ENCODE assay signal across 1 cellular context in the genomic region with DNA sequence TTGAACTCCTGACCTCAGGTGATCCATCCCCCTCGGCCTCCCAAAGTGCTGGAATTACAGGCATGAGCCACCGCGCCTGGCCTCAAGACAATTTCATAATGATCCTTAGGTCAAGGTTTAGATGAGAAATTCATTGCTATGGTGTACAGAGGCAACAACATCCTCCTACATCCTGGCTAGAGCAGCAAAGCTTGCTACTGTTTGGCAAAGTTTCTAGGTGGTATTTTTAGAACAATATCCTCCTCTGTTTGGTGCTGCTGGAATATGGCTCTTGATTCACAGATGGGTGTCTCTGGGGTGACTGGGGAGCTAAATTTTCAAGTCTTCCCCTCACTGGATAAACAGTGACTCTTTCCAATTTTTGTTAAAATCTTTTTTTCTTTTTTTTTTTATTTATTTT.
TF ChIP-seq lines count a peak whose summit lies in the region.

No MANE protein-coding gene starts in this region.

TF ChIP-seq in HepG2, 621 proteins besides CTCF, POLR2A, EP300 and RAD21:
- TF ChIP-seq RARA (CRISPR knock-in tag; IDR thresholded peaks at IDR 0.05) (peak; percentile 50; the same call in 1 of the 2 replicates), RFX1 (IDR thresholded peaks at IDR 0.05) (no peak)
